In genomic region chr6:33295621-33296369, GRCh38 we compare ENCODE assay signal across 16 cellular contexts. TPM values are rescaled to one million over a fixed set of nuclear protein-coding genes. Genes with fewer than 3 reads are reported as not detected.
DNase-seq lines count a peak whose midpoint lies in the region; ATAC-seq and TF ChIP-seq lines count a peak whose summit lies in the region.
"Had no signal": no experiment of that assay in that cellular context is flagged by ENCODE, and none has a peak within 500 bp of the region (broad histone marks: within the 10 kb centered on the region; RNA-seq: fewer than 3 reads in every experiment).

No MANE protein-coding gene starts in this region.

- no peak overlapping the region for H3K18ac ChIP-seq in mesendoderm (ENCODE audit: low read length)

- POLR2A ChIA-PET in activated CD4-positive, alpha-beta T cell treated with anti-CD3 and anti-CD28 coated beads, Interleukin-2, amount 10 ng/mL, durations not matched to agents 7 days and 5 days (lab: Charles Lee): interaction anchor here (0.6 kb wide), 1 partner anchor 14 kb away, joined by 3 read pairs; no protein-coding TSS in a partner anchor
- POLR2A ChIA-PET in HEK293 (lab: Yijun Ruan, JAX): interaction anchor here (1.5 to 2.4 kb wide), 3 partner anchors 15 to 19 kb away, joined by 5 to 8 read pairs (median 7); partner anchors contain the start of genes B3GALT4 and TAPBP

- CTCF ChIA-PET in activated CD4-positive, alpha-beta T cell treated with anti-CD3 and anti-CD28 coated beads, Interleukin-2, amount 10 ng/mL, durations not matched to agents 7 days and 5 days (lab: Charles Lee): interaction anchor here (1.0 to 2.1 kb wide), 3 partner anchors 11 to 47 kb away, joined by 3 to 11 read pairs (median 4); partner anchors contain the start of gene B3GALT4
- CTCF ChIA-PET in HEK293 (lab: Yijun Ruan, JAX): interaction anchor here (0.6 to 1.3 kb wide), 5 partner anchors 7 to 145 kb away, joined by 3 to 4 read pairs (median 3); partner anchors contain the start of gene WDR46

- H3K27ac ChIP-seq in HEK293 (ENCODE audit: extremely low read depth, low read depth, low read length) (no peak overlapping the region), endodermal cell (ENCODE audit: low read depth, low read length) (no peak overlapping the region), osteoblast (ENCODE audit: low read depth, low read length) (no peak overlapping the region), mesendoderm (ENCODE audit: low read depth, low read length) (no peak overlapping the region)
- H3K27ac ChIP-seq: thyroid gland had no signal

- no peak for ATAC-seq in HG02642 (IDR thresholded peaks at IDR 0.05; ENCODE audit: poor library complexity, unreplicated experiment)
- no peak for ATAC-seq in GM21515 (IDR thresholded peaks at IDR 0.05; ENCODE audit: unreplicated experiment)

- H3K4me3 ChIP-seq in HEK293 (ENCODE audit: low read depth, low read length) (no peak overlapping the region), endodermal cell (ENCODE audit: low read length) (no peak overlapping the region), osteoblast (ENCODE audit: insufficient read depth, low read length) (no peak overlapping the region), mesendoderm (ENCODE audit: low read length) (no peak overlapping the region)
- H3K4me3 ChIP-seq: sigmoid colon, thyroid gland had no signal

- DNase-seq in activated CD4-positive, alpha-beta T cell treated with anti-CD3 and anti-CD28 coated beads, Interleukin-2, amount 10 ng/mL, durations not matched to agents 7 days and 5 days: peak; percentile 4
- DNase-seq in activated CD4-positive, alpha-beta T cell treated with anti-CD3 and anti-CD28 coated beads for 4 hours: no peak
- DNase-seq in endodermal cell: no peak
- peak; percentile 37 for DNase-seq in osteoblast (ENCODE audit: insufficient read length, low spot score, missing footprints)
- DNase-seq in mesendoderm: no peak
- DNase-seq: activated CD4-positive, alpha-beta T cell treated with anti-CD3 and anti-CD28 coated beads for 1 hour; aorta; cortex of kidney; NCI-H1092 treated with DMSO at 0.1 percent for 48 hours; occipital lobe; sigmoid colon; stimulated activated CD4-positive, alpha-beta T cell treated with anti-CD3 and anti-CD28 coated beads, Interleukin-2, amount 100 ng/mL, for 48 hours; thyroid gland had no signal

- H2BK5ac ChIP-seq in mesendoderm (ENCODE audit: low read length): no peak overlapping the region

- no peak overlapping the region for H2AK5ac ChIP-seq in mesendoderm (ENCODE audit: low read length)

- peak overlapping the region; percentile 25 for H3K4me3 Mint-ChIP-seq in activated CD4-positive, alpha-beta T cell treated with anti-CD3 and anti-CD28 coated beads, Interleukin-2, amount 10 ng/mL, durations not matched to agents 7 days and 5 days
- peak overlapping the region; percentile 100 for H3K4me3 Mint-ChIP-seq in endodermal cell

- H3K27me3 Mint-ChIP-seq in activated CD4-positive, alpha-beta T cell treated with anti-CD3 and anti-CD28 coated beads, Interleukin-2, amount 10 ng/mL, durations not matched to agents 7 days and 5 days: no peaks in the 10 kb centered on the region
- no peaks in the 10 kb centered on the region for H3K27me3 Mint-ChIP-seq in endodermal cell (ENCODE audit: insufficient read depth)

- no peak overlapping the region for H2BK15ac ChIP-seq in mesendoderm (replicated peaks; ENCODE audit: low read depth)

- H4K8ac ChIP-seq in mesendoderm (ENCODE audit: low read depth, low read length): no peak overlapping the region

- H3K4me2 ChIP-seq in osteoblast (ENCODE audit: insufficient read depth, low read length) (no peak overlapping the region), mesendoderm (ENCODE audit: low read length) (no peak overlapping the region)

- H3K9me3 ChIP-seq in HEK293 (ENCODE audit: control insufficient read depth, insufficient read depth, low read depth, low read length) (no peaks in the 10 kb centered on the region), endodermal cell (ENCODE audit: control insufficient read depth, low read length) (no peaks in the 10 kb centered on the region), osteoblast (ENCODE audit: low read depth, low read length) (no peaks in the 10 kb centered on the region)
- H3K9me3 ChIP-seq: sigmoid colon, thyroid gland had no signal

- 95% methylated on average over 15 of the region's 15 CpGs for WGBS in endodermal cell (ENCODE audit: insufficient coverage in 1 of 2, insufficient read length in 1 of 2), 2 experiments
- no CpG with 5 or more reads among the region's 15 CpGs for WGBS in mesendoderm (ENCODE audit: extremely low coverage, insufficient coverage, low lambda C conversion rate)

- peaks cover 9% of the 10 kb centered on the region for H3K79me1 ChIP-seq in mesendoderm (ENCODE audit: low read length)

- H3K9ac ChIP-seq in endodermal cell (ENCODE audit: extremely low read depth, low read length, poor library complexity, severe bottlenecking): no peak overlapping the region
- H3K9ac ChIP-seq in mesendoderm (ENCODE audit: low read length): no peak overlapping the region

- no peaks in the 10 kb centered on the region for H4K20me1 ChIP-seq in osteoblast (ENCODE audit: insufficient read depth, low read length)

- no peak overlapping the region for H3K56ac ChIP-seq in mesendoderm (ENCODE audit: low read length)

- H2AFZ ChIP-seq in osteoblast (ENCODE audit: low read length): no peak overlapping the region

- H3K9me3 Mint-ChIP-seq in activated CD4-positive, alpha-beta T cell treated with anti-CD3 and anti-CD28 coated beads, Interleukin-2, amount 10 ng/mL, durations not matched to agents 7 days and 5 days: no peaks in the 10 kb centered on the region
- H3K9me3 Mint-ChIP-seq in endodermal cell: no peaks in the 10 kb centered on the region

- no peaks in the 10 kb centered on the region for H3K4me1 ChIP-seq in HEK293 (ENCODE audit: control insufficient read depth, insufficient read depth, low read length)
- H3K4me1 ChIP-seq in endodermal cell (ENCODE audit: control insufficient read depth, insufficient read depth, low read length): no peaks in the 10 kb centered on the region
- H3K4me1 ChIP-seq in osteoblast (ENCODE audit: insufficient read depth, low read length): peaks cover 2% of the 10 kb centered on the region
- no peaks in the 10 kb centered on the region for H3K4me1 ChIP-seq in mesendoderm (ENCODE audit: control insufficient read depth, low read depth, low read length)

- H3K79me2 ChIP-seq in osteoblast (ENCODE audit: insufficient read depth, low read length): peaks cover 16% of the 10 kb centered on the region
- peaks cover 8% of the 10 kb centered on the region for H3K79me2 ChIP-seq in mesendoderm (ENCODE audit: control insufficient read depth, insufficient read depth, low read length)

- H3K36me3 Mint-ChIP-seq in activated CD4-positive, alpha-beta T cell treated with anti-CD3 and anti-CD28 coated beads, Interleukin-2, amount 10 ng/mL, durations not matched to agents 7 days and 5 days (ENCODE audit: low read depth): peaks cover 43% of the 10 kb centered on the region
- H3K36me3 Mint-ChIP-seq in endodermal cell (ENCODE audit: low read depth): peaks cover 32% of the 10 kb centered on the region

- H3K27me3 ChIP-seq in endodermal cell (ENCODE audit: control insufficient read depth, insufficient read depth, low read length, poor library complexity, severe bottlenecking) (no peaks in the 10 kb centered on the region), osteoblast (ENCODE audit: insufficient read depth, low read length) (no peaks in the 10 kb centered on the region), mesendoderm (ENCODE audit: insufficient read depth, low read length, poor library complexity) (no peaks in the 10 kb centered on the region)
- H3K27me3 ChIP-seq: sigmoid colon, thyroid gland had no signal

- peak overlapping the region; percentile 28 for H3K27ac Mint-ChIP-seq in activated CD4-positive, alpha-beta T cell treated with anti-CD3 and anti-CD28 coated beads, Interleukin-2, amount 10 ng/mL, durations not matched to agents 7 days and 5 days
- H3K27ac Mint-ChIP-seq in endodermal cell: no peak overlapping the region

- H3K23ac ChIP-seq in mesendoderm (ENCODE audit: low read length): no peak overlapping the region

- peaks cover 35% of the 10 kb centered on the region for H3K4me1 Mint-ChIP-seq in activated CD4-positive, alpha-beta T cell treated with anti-CD3 and anti-CD28 coated beads, Interleukin-2, amount 10 ng/mL, durations not matched to agents 7 days and 5 days
- peaks cover 5% of the 10 kb centered on the region for H3K4me1 Mint-ChIP-seq in endodermal cell

- no peak overlapping the region for H4K5ac ChIP-seq in mesendoderm (ENCODE audit: low read length)

- H3K4ac ChIP-seq in mesendoderm (ENCODE audit: low read depth, low read length): no peak overlapping the region

- H3K36me3 ChIP-seq in HEK293 (ENCODE audit: control insufficient read depth in 2 of 2, insufficient read depth in 1 of 2, low read length in 2 of 2) (peaks cover 0 to 54% of the 10 kb centered on the region in 2 experiments; a peak in 2 of 3 replicates), endodermal cell (ENCODE audit: control insufficient read depth, insufficient read depth, low read length) (peaks cover 32% of the 10 kb centered on the region), osteoblast (ENCODE audit: insufficient read depth, low read length) (peaks cover 28% of the 10 kb centered on the region), mesendoderm (ENCODE audit: control insufficient read depth, insufficient read depth, low read length) (peaks cover 2% of the 10 kb centered on the region)

- TF ChIP-seq CTCF in HEK293 (tag by site-specific recombination; IDR thresholded peaks at IDR 0.05) (no peak), endodermal cell (conservative IDR thresholded peaks at IDR 0.05) (no peak), osteoblast (IDR thresholded peaks at IDR 0.05; ENCODE audit: extremely low read depth, low read depth, low read length) (no peak)

- H2BK120ac ChIP-seq in mesendoderm (ENCODE audit: low read depth, low read length): no peak overlapping the region

RNA-seq across cellular contexts. Expression of gene RGL2, which starts 2.9 kb away (rescaled TPM):
- 10 to 100 TPM; 52.6 to 52.8 TPM for total RNA-seq in activated CD4-positive, alpha-beta T cell treated with anti-CD3 and anti-CD28 coated beads, Interleukin-2, amount 10 ng/mL, durations not matched to agents 7 days and 5 days
- total RNA-seq in endodermal cell (10 to 100 TPM; 85.6 to 98.0 TPM), osteoblast (33.9 and 35.5 TPM in 2 replicates)
- polyA plus RNA-seq in endodermal cell (2013, experiment 1 of 2): 54.9 TPM
- 46.3 TPM for polyA plus RNA-seq in endodermal cell (2013, experiment 2 of 2)
- polyA plus RNA-seq in mesendoderm (2013, experiment 1 of 2): 41.9 TPM
- polyA plus RNA-seq in mesendoderm (2013, experiment 2 of 2): 41.2 TPM

RNA-seq across cellular contexts. Expression of gene PFDN6, which starts 6.4 kb away (rescaled TPM):
- 10 to 100 TPM; 57.0 to 67.2 TPM for total RNA-seq in activated CD4-positive, alpha-beta T cell treated with anti-CD3 and anti-CD28 coated beads, Interleukin-2, amount 10 ng/mL, durations not matched to agents 7 days and 5 days
- total RNA-seq in endodermal cell (10 to 100 TPM; 69.9 to 86.4 TPM), osteoblast (14.1 and 15.9 TPM in 2 replicates)
- 91.1 TPM for polyA plus RNA-seq in endodermal cell (2013, experiment 1 of 2)
- polyA plus RNA-seq in endodermal cell (2013, experiment 2 of 2): 84.9 TPM
- polyA plus RNA-seq in mesendoderm (2013, experiment 1 of 2): 82.0 TPM
- polyA plus RNA-seq in mesendoderm (2013, experiment 2 of 2): 81.7 TPM

RNA-seq across cellular contexts. Expression of gene WDR46, which starts 6.8 kb away (rescaled TPM):
- 10 to 100 TPM; 53.4 to 54.8 TPM for total RNA-seq in activated CD4-positive, alpha-beta T cell treated with anti-CD3 and anti-CD28 coated beads, Interleukin-2, amount 10 ng/mL, durations not matched to agents 7 days and 5 days
- total RNA-seq in endodermal cell (10 to 100 TPM; 42.9 to 62.5 TPM), osteoblast (85.7 and 86.9 TPM in 2 replicates)
- 41.0 TPM for polyA plus RNA-seq in endodermal cell (2013, experiment 1 of 2)
- 32.0 TPM for polyA plus RNA-seq in endodermal cell (2013, experiment 2 of 2)
- 116 TPM for polyA plus RNA-seq in mesendoderm (2013, experiment 1 of 2)
- polyA plus RNA-seq in mesendoderm (2013, experiment 2 of 2): 117 TPM

RNA-seq across cellular contexts. Expression of gene TAPBP, which starts 18.1 kb away (rescaled TPM):
- total RNA-seq in activated CD4-positive, alpha-beta T cell treated with anti-CD3 and anti-CD28 coated beads, Interleukin-2, amount 10 ng/mL, durations not matched to agents 7 days and 5 days: 100 to 1,000 TPM; 246 to 263 TPM
- total RNA-seq in endodermal cell (10 to 100 TPM in 1 of 2 donors, 1 to 10 TPM in 1; 7.0 to 11.1 TPM), osteoblast (90.2 and 92.6 TPM in 2 replicates)
- 13.5 TPM for polyA plus RNA-seq in endodermal cell (2013, experiment 1 of 2)
- polyA plus RNA-seq in endodermal cell (2013, experiment 2 of 2): 12.4 TPM
- polyA plus RNA-seq in mesendoderm (2013, experiment 1 of 2): 14.8 TPM
- 14.4 TPM for polyA plus RNA-seq in mesendoderm (2013, experiment 2 of 2)

RNA-seq across cellular contexts. Expression of gene B3GALT4, which starts 18.9 kb away (rescaled TPM):
- total RNA-seq in activated CD4-positive, alpha-beta T cell treated with anti-CD3 and anti-CD28 coated beads, Interleukin-2, amount 10 ng/mL, durations not matched to agents 7 days and 5 days: 10 to 100 TPM; 18.3 to 21.5 TPM
- 1 to 10 TPM; 3.9 to 5.5 TPM for total RNA-seq in endodermal cell
- polyA plus RNA-seq in endodermal cell (2013, experiment 1 of 2): 3.5 TPM
- 3.2 TPM for polyA plus RNA-seq in endodermal cell (2013, experiment 2 of 2)
- 3.8 and 4.3 TPM in 2 replicates for total RNA-seq in osteoblast
- polyA plus RNA-seq in mesendoderm (2013, experiment 1 of 2): 0.73 TPM
- polyA plus RNA-seq in mesendoderm (2013, experiment 2 of 2): 0.92 TPM

Comparison
In these comparisons a context has a peak if more than half of its experiments do, and no peak if none do; other contexts are left out.
1. DNase-seq: peak in activated CD4-positive, alpha-beta T cell treated with anti-CD3 and anti-CD28 coated beads, Interleukin-2, amount 10 ng/mL, durations not matched to agents 7 days and 5 days (single experiment) and osteoblast (single experiment); none in activated CD4-positive, alpha-beta T cell treated with anti-CD3 and anti-CD28 coated beads for 4 hours (0 of 2), endodermal cell (single experiment) and mesendoderm (single experiment).